8 cellular contexts compared by ENCODE assay signal in the genomic region with DNA sequence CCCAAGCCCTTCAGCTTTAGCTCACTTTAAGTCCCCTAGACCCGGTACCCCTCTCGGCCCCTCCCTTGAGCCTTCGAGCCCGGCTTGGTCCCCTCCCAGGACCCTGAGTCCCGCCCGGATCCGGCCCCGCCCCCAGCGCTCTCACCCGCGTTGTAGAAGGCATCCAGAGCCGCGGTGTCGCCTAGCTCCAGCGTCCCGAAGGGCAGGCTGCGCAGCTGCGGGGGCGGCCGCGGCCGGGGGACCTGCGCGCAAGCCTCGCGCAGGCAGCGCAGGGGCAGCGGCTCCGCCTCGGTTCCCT. TPM values are rescaled to one million over a fixed set of nuclear protein-coding genes. Genes with fewer than 3 reads are reported as not detected.
DNase-seq lines count a peak whose midpoint lies in the region; ATAC-seq and TF ChIP-seq lines count a peak whose summit lies in the region.

No MANE protein-coding gene starts in this region.

- DNase-seq in GDM1 (lab: John Stamatoyannopoulos, UW) (peak; percentile 71), NOMO-1 treated with dmso at 0.1 percent for 144 hours (lab: John Stamatoyannopoulos, UW; ENCODE audit: unreplicated experiment) (peak; percentile 9), activated T-cell treated with anti-CD3 and anti-CD28 coated beads for 48 hours (ENCODE audit: low read depth) (peak; percentile 82), epithelial cell of esophagus (ENCODE audit: low read depth) (peak; percentile 68)
- peak; percentile 92 for DNase-seq in stimulated activated CD8-positive, alpha-beta memory T cell treated with anti-CD3 and anti-CD28 coated beads, Interleukin-4, amount 100 ng/mL, for 48 hours

- H3K4me1 ChIP-seq in mononuclear cell (ENCODE audit: insufficient read depth, low read length): peaks cover 61% of the 10 kb centered on the region

- ATAC-seq in HG03354 (IDR thresholded peaks at IDR 0.05; ENCODE audit: poor library complexity, severe bottlenecking, unreplicated experiment) (peak; percentile 43), GM18498 (IDR thresholded peaks at IDR 0.05; ENCODE audit: unreplicated experiment) (no peak)

- H3K9me3 ChIP-seq in mononuclear cell (ENCODE audit: low read depth, low read length): no peaks in the 10 kb centered on the region

- TF ChIP-seq CTCF in epithelial cell of esophagus (IDR thresholded peaks at IDR 0.05; ENCODE audit: insufficient read depth, low read depth, low read length, missing control alignments): no peak

- H3K27me3 ChIP-seq in mononuclear cell (ENCODE audit: insufficient read depth, low read length): no peaks in the 10 kb centered on the region

- H3K4me3 ChIP-seq in epithelial cell of esophagus (ENCODE audit: low read length): peak overlapping the region; percentile 71
- H3K4me3 ChIP-seq in mononuclear cell (ENCODE audit: low read length): peak overlapping the region; percentile 38

RNA-seq across cellular contexts. Expression of gene MAP3K6, which starts 0.7 kb away (rescaled TPM):
- 2.0 TPM for total RNA-seq in mononuclear cell

RNA-seq across cellular contexts. Expression of gene FCN3, which starts 8.6 kb away (rescaled TPM):
- not detected for total RNA-seq in mononuclear cell

RNA-seq across cellular contexts. Expression of gene CD164L2, which starts 17.1 kb away (rescaled TPM):
- total RNA-seq in mononuclear cell: not detected

RNA-seq across cellular contexts. Expression of gene SYTL1, which starts 24.2 kb away (rescaled TPM):
- 44.3 TPM for total RNA-seq in mononuclear cell

RNA-seq across cellular contexts. Expression of gene GPR3, which starts 26.4 kb away (rescaled TPM):
- 0.10 TPM for total RNA-seq in mononuclear cell

Comparison
In these comparisons a context has a peak if more than half of its experiments do, and no peak if none do; other contexts are left out.
1. DNase-seq: peak in every context shown above with its lines; median percentile 92 in stimulated activated CD8-positive, alpha-beta memory T cell treated with anti-CD3 and anti-CD28 coated beads, Interleukin-4, amount 100 ng/mL, for 48 hours; 82 in activated T-cell treated with anti-CD3 and anti-CD28 coated beads for 48 hours; 71 in GDM1; 68 in epithelial cell of esophagus; 9 in NOMO-1 treated with dmso at 0.1 percent for 144 hours.